ENCODE assay signal across 13 cellular contexts in genomic region chr13:38755792-38756191, GRCh38.
DNase-seq lines count a peak whose midpoint lies in the region; TF ChIP-seq lines count a peak whose summit lies in the region.
"Had no signal": no experiment of that assay in that cellular context is flagged by ENCODE, and none has a peak within 500 bp of the region (broad histone marks: within the 10 kb centered on the region; RNA-seq: fewer than 3 reads in every experiment).

No MANE protein-coding gene starts in this region.

- peaks cover 69% of the 10 kb centered on the region for H3K4me1 Mint-ChIP-seq in mesothelial cell of epicardium
- peaks cover 38% of the 10 kb centered on the region for H3K4me1 Mint-ChIP-seq in nephron progenitor cell
- H3K4me1 Mint-ChIP-seq: CD14-positive monocyte, IgD-negative memory B cell had no signal

- no peaks in the 10 kb centered on the region for H3K36me3 Mint-ChIP-seq in mesothelial cell of epicardium
- no peaks in the 10 kb centered on the region for H3K36me3 Mint-ChIP-seq in nephron progenitor cell (ENCODE audit: low read depth)
- H3K36me3 Mint-ChIP-seq: CD14-positive monocyte, IgD-negative memory B cell had no signal

- H3K27me3 Mint-ChIP-seq in mesothelial cell of epicardium (ENCODE audit: low read depth) (no peaks in the 10 kb centered on the region), nephron progenitor cell (ENCODE audit: low read depth, poor library complexity) (no peaks in the 10 kb centered on the region)

- H3K4me3 Mint-ChIP-seq in mesothelial cell of epicardium = no peak overlapping the region
- H3K4me3 Mint-ChIP-seq in nephron progenitor cell = no peak overlapping the region
- H3K4me3 Mint-ChIP-seq: CD14-positive monocyte, IgD-negative memory B cell had no signal

- H3K9me3 Mint-ChIP-seq in mesothelial cell of epicardium = no peaks in the 10 kb centered on the region
- H3K9me3 Mint-ChIP-seq in nephron progenitor cell = no peaks in the 10 kb centered on the region
- H3K9me3 Mint-ChIP-seq: CD14-positive monocyte, IgD-negative memory B cell had no signal

- H3K27ac Mint-ChIP-seq in mesothelial cell of epicardium (peak overlapping the region; percentile 86), nephron progenitor cell (no peak overlapping the region)
- H3K27ac Mint-ChIP-seq: CD14-positive monocyte, IgD-negative memory B cell had no signal

- DNase-seq in COR-L47 (lab: John Stamatoyannopoulos, UW) (peak; percentile 93), NCI-H1092 treated with DMSO at 0.1 percent for 48 hours (lab: John Stamatoyannopoulos, UW) (peak; percentile 94), NCI-H748 treated with DMSO at 0.1 percent for 48 hours (lab: John Stamatoyannopoulos, UW) (peak; percentile 95), mesothelial cell of epicardium (ENCODE audit: low spot score in 2 of 2, unreplicated experiment in 2 of 2) (no peak), nephron progenitor cell (no peak)
- no peak for DNase-seq in activated effector memory CD4-positive, alpha-beta T cell treated with anti-CD3 and anti-CD28 coated beads, Interleukin-2, amount 50 U/mL, for 16 hours
- DNase-seq in stimulated activated CD4-positive, alpha-beta T cell treated with anti-CD3 and anti-CD28 coated beads, Interleukin-4, amount 100 ng/mL, for 24 hours = no peak
- DNase-seq: AML-193; NCI-H2107; NK-92 treated with Interleukin-12 subunit alpha and Interleukin-12 subunit beta, amount 100 ng/mL, for 24 hours; T-helper 2 cell had no signal

- TF ChIP-seq CTCF in mesothelial cell of epicardium (IDR thresholded peaks at IDR 0.05; ENCODE audit: unreplicated experiment) = no peak
- no peak for TF ChIP-seq CTCF in nephron progenitor cell (IDR thresholded peaks at IDR 0.05)

Comparison
In these comparisons a context has a peak if more than half of its experiments do, and no peak if none do; other contexts are left out.
1. DNase-seq: peak in COR-L47 (single experiment), NCI-H1092 treated with DMSO at 0.1 percent for 48 hours (single experiment) and NCI-H748 treated with DMSO at 0.1 percent for 48 hours (single experiment); none in mesothelial cell of epicardium (0 of 2), nephron progenitor cell (single experiment), activated effector memory CD4-positive, alpha-beta T cell treated with anti-CD3 and anti-CD28 coated beads, Interleukin-2, amount 50 U/mL, for 16 hours (single experiment) and stimulated activated CD4-positive, alpha-beta T cell treated with anti-CD3 and anti-CD28 coated beads, Interleukin-4, amount 100 ng/mL, for 24 hours (single experiment).